In genomic region chr10:122102867-122103525, GRCh38 we compare ENCODE assay signal across 22 cellular contexts.
DNase-seq lines count a peak whose midpoint lies in the region; ATAC-seq and TF ChIP-seq lines count a peak whose summit lies in the region.
"Had no signal": no experiment of that assay in that cellular context is flagged by ENCODE, and none has a peak within 500 bp of the region (broad histone marks: within the 10 kb centered on the region; RNA-seq: fewer than 3 reads in every experiment).

No MANE protein-coding gene starts in this region.

- H4K20me1 ChIP-seq in HCT116 (ENCODE audit: insufficient read depth) (no peaks in the 10 kb centered on the region), mammary epithelial cell (ENCODE audit: insufficient read depth, low read length) (no peaks in the 10 kb centered on the region)

- no peaks in the 10 kb centered on the region for H3K9me3 ChIP-seq in HCT116 (ENCODE audit: control insufficient read depth in 1 of 2, insufficient read depth in 1 of 2, low read depth in 1 of 2, low read length in 2 of 2)
- no peaks in the 10 kb centered on the region for H3K9me3 ChIP-seq in mammary epithelial cell (replicated peaks; ENCODE audit: insufficient read depth, low read length)
- no peaks in the 10 kb centered on the region for H3K9me3 ChIP-seq in muscle layer of colon (ENCODE audit: low read length)
- no peaks in the 10 kb centered on the region for H3K9me3 ChIP-seq in testis
- H3K9me3 ChIP-seq: upper lobe of left lung had no signal

- dilution Hi-C loops in mammary epithelial cell (cut with HindIII; ENCODE audit: low sequenced_read_pairs): no loop called here

- RAD21 ChIA-PET in HCT116 (lab: Charles Lee; ENCODE audit: low non-redundant PET in 1 of 2, low total read pairs in 2 of 2, uncharacterized antibody in 2 of 2, unreplicated experiment in 2 of 2): interaction anchor here in 1 of 2 experiments (0.7 kb wide), 1 partner anchor 262 kb away, joined by 4 read pairs; no protein-coding TSS in a partner anchor

- no peaks in the 10 kb centered on the region for H3K4me1 ChIP-seq in HCT116 (ENCODE audit: control insufficient read depth in 1 of 2, insufficient read depth in 2 of 2, low read length in 2 of 2)
- peaks cover 16% of the 10 kb centered on the region for H3K4me1 ChIP-seq in mammary epithelial cell (ENCODE audit: insufficient read depth, low read length)
- peaks cover 32% of the 10 kb centered on the region for H3K4me1 ChIP-seq in muscle layer of colon (ENCODE audit: insufficient read depth, low read length)
- no peaks in the 10 kb centered on the region for H3K4me1 ChIP-seq in testis

- H3K4me3 ChIP-seq in HCT116 (replicated peaks in 1 of 2; ENCODE audit: low read depth in 1 of 2, low read length in 2 of 2): no peak overlapping the region
- no peak overlapping the region for H3K4me3 ChIP-seq in mammary epithelial cell (replicated peaks in 1 of 3; ENCODE audit: insufficient read depth in 1 of 3, low read depth in 2 of 3, low read length in 3 of 3)
- no peak overlapping the region for H3K4me3 ChIP-seq in muscle layer of colon (ENCODE audit: low read depth in 1 of 2, low read length in 2 of 2)
- H3K4me3 ChIP-seq in testis: no peak overlapping the region
- H3K4me3 ChIP-seq: GM12878, upper lobe of left lung had no signal

- TF ChIP-seq POLR2A in HCT116 (IDR thresholded peaks at IDR 0.05; ENCODE audit: borderline replicate concordance, extremely low read depth, insufficient read depth, insufficient read length) (no peak), testis (IDR thresholded peaks at IDR 0.05) (no peak)

- H3K27ac ChIP-seq in HCT116 (ENCODE audit: low read depth, low read length): no peak overlapping the region
- H3K27ac ChIP-seq in mammary epithelial cell (ENCODE audit: insufficient read depth, low read depth, low read length): peak overlapping the region; percentile 60
- peak overlapping the region; percentile 31 for H3K27ac ChIP-seq in muscle layer of colon (ENCODE audit: low read depth, low read length)
- H3K27ac ChIP-seq in testis: no peak overlapping the region

- H3K9ac ChIP-seq in HCT116 (ENCODE audit: low read length) (no peak overlapping the region), mammary epithelial cell (ENCODE audit: insufficient read depth, low read length) (peak overlapping the region; percentile 18), muscle layer of colon (ENCODE audit: low read length) (no peak overlapping the region)

- peak; percentile 89 for ATAC-seq in HCT116
- ATAC-seq: activated CD4-positive, CD25-positive, alpha-beta regulatory T cell treated with anti-CD3 and anti-CD28 coated beads, Interleukin-2, amount 50 U/mL, for 24 hours; GM12878; stimulated activated naive B cell treated with anti-CD40 and anti-IgM and Interleukin-4, amounts not matched to agents 10 μg/mL and 1 μg/mL and 100 μg/mL, for 72 hours had no signal

- intact Hi-C loops in HCT116 (cut with micrococcal nuclease): no loop called here
- intact Hi-C loops in mammary epithelial cell (cut with micrococcal nuclease): no loop called here
- intact Hi-C loops in testis (cut with DNase I; ENCODE audit: low total_unique reads): no loop called here

- POLR2A ChIA-PET in HCT116 (lab: Charles Lee): no interaction called here

- H3K4me2 ChIP-seq in HCT116 (ENCODE audit: low read length): no peak overlapping the region
- H3K4me2 ChIP-seq in mammary epithelial cell (ENCODE audit: insufficient read depth, low read depth, low read length): peak overlapping the region; percentile 20

- CTCF ChIA-PET in HCT116 (lab: Charles Lee): interaction anchor here (1.4 to 2.9 kb wide), 2 partner anchors 10 to 51 kb away, joined by 4 to 10 read pairs; no protein-coding TSS in a partner anchor
- CTCF ChIA-PET in mammary epithelial cell (lab: Charles Lee; ENCODE audit: low non-redundant PET): no interaction called here

- no peak for TF ChIP-seq RAD21 in HCT116 (IDR thresholded peaks at IDR 0.05; ENCODE audit: low read depth)

- TF ChIP-seq CTCF in HCT116 (IDR thresholded peaks at IDR 0.05 in 2 of 3, conservative IDR thresholded peaks at IDR 0.05 in 1 of 3; ENCODE audit: borderline replicate concordance in 1 of 3, insufficient read depth in 1 of 3, low read depth in 2 of 3, low read length in 2 of 3): 0 out of 6 replicates have a peak, but pooled peaks of 1 of the 3 experiments have one; percentile 22
- no peak for TF ChIP-seq CTCF in mammary epithelial cell (conservative IDR thresholded peaks at IDR 0.05 in 1 of 2, IDR thresholded peaks at IDR 0.05 in 1 of 2; ENCODE audit: extremely low read depth in 1 of 2, insufficient read depth in 1 of 2, low read depth in 1 of 2, low read length in 2 of 2)
- no peak for TF ChIP-seq CTCF in testis (IDR thresholded peaks at IDR 0.05)

- BruUV-seq in HCT116 (replicated peaks; lab: Mats Ljungman, UMichigan): no TSS peak
- BruUV-seq in mammary epithelial cell (replicated peaks; lab: Mats Ljungman, UMichigan): no TSS peak

- H2AFZ ChIP-seq in HCT116 (ENCODE audit: low read depth, low read length, poor library complexity, severe bottlenecking) (no peak overlapping the region), mammary epithelial cell (ENCODE audit: low read depth, low read length) (peak overlapping the region; percentile 36)

- in situ Hi-C loops in mammary epithelial cell (cut with MboI; ENCODE audit: low sequenced_read_pairs in 2 of 2): no loop called here

- H3K79me2 ChIP-seq in HCT116 (ENCODE audit: insufficient read depth, low read length) (no peaks in the 10 kb centered on the region), mammary epithelial cell (ENCODE audit: insufficient read depth, low read length) (no peaks in the 10 kb centered on the region)

- no peaks in the 10 kb centered on the region for H3K9me2 ChIP-seq in HCT116 (ENCODE audit: insufficient read depth)

- 100% methylated on average over 1 of the region's 3 CpGs for WGBS in mammary epithelial cell (ENCODE audit: low coverage, missing lambda C conversion rate)
- 83 to 89% methylated on average over 3 of the region's 3 CpGs for WGBS in testis, 2 donors

- peaks cover 17% of the 10 kb centered on the region; the same call in 1 of the 2 replicates for H3K27me3 ChIP-seq in HCT116 (ENCODE audit: insufficient read depth, low read length)
- no peaks in the 10 kb centered on the region for H3K27me3 ChIP-seq in mammary epithelial cell (ENCODE audit: insufficient read depth, low read length)
- H3K27me3 ChIP-seq in muscle layer of colon (ENCODE audit: control insufficient read depth in 1 of 2, insufficient read depth in 2 of 2, low read length in 2 of 2): no peaks in the 10 kb centered on the region
- no peaks in the 10 kb centered on the region for H3K27me3 ChIP-seq in testis
- H3K27me3 ChIP-seq: upper lobe of left lung had no signal

- no peaks in the 10 kb centered on the region for H3K36me3 ChIP-seq in HCT116 (ENCODE audit: control insufficient read depth in 1 of 2, insufficient read depth in 2 of 2, low read length in 2 of 2)
- no peaks in the 10 kb centered on the region for H3K36me3 ChIP-seq in mammary epithelial cell (ENCODE audit: insufficient read depth, low read length)
- H3K36me3 ChIP-seq in muscle layer of colon (ENCODE audit: insufficient read depth, low read length): no peaks in the 10 kb centered on the region
- no peaks in the 10 kb centered on the region for H3K36me3 ChIP-seq in testis (ENCODE audit: low read depth, missing control alignments)
- H3K36me3 ChIP-seq: upper lobe of left lung had no signal

- peak; percentile 45 for DNase-seq in AG08396 (ENCODE audit: low spot score)
- no peak for DNase-seq in HCT116 (ENCODE audit: low read depth, low spot score)
- no peak for DNase-seq in mammary epithelial cell
- DNase-seq in activated CD4-positive, CD25-positive, alpha-beta regulatory T cell treated with anti-CD3 and anti-CD28 coated beads, Interleukin-2, amount 50 U/mL, for 72 hours: no peak
- DNase-seq in testis: no peak
- no peak for DNase-seq in OCI-M2 (lab: John Stamatoyannopoulos, UW; ENCODE audit: unreplicated experiment)
- DNase-seq in hippocampal formation (lab: John Stamatoyannopoulos, UW): no peak
- DNase-seq: activated effector memory CD4-positive, alpha-beta T cell treated with anti-CD3 and anti-CD28 coated beads, Interleukin-2, amount 50 U/mL, for 16 hours; amniotic stem cell; cerebellar nuclear complex; H9; KBM-7; NCI-H1092 treated with DMSO at 0.1 percent for 48 hours; NCI-H2107; NCI-H526; nephron progenitor cell; stimulated activated CD4-positive, alpha-beta T cell treated with anti-CD3 and anti-CD28 coated beads, Interleukin-15, amount 100 ng/mL, for 24 hours; stimulated activated naive B cell treated with anti-CD40 and anti-IgM and Interleukin-4, amounts not matched to agents 10 μg/mL and 1 μg/mL and 100 μg/mL, for 72 hours; upper lobe of left lung had no signal

TF ChIP-seq in HCT116, 20 proteins besides CTCF, POLR2A, EP300 and RAD21 (continues in another document):
- TF ChIP-seq SP1 (IDR thresholded peaks at IDR 0.05; ENCODE audit: low read depth) (no peak), REST (IDR thresholded peaks at IDR 0.05; ENCODE audit: low read depth) (no peak), POLR2AphosphoS5 (IDR thresholded peaks at IDR 0.05; ENCODE audit: low read depth, low read length) (no peak), ELF1 (IDR thresholded peaks at IDR 0.05; ENCODE audit: borderline replicate concordance, low read depth) (no peak), CBX3 (IDR thresholded peaks at IDR 0.05; ENCODE audit: low read depth) (no peak), TCF7L2 (IDR thresholded peaks at IDR 0.05; ENCODE audit: borderline replicate concordance, extremely low read depth, insufficient read depth, insufficient read length) (no peak)

Comparison
In these comparisons a context has a peak if more than half of its experiments do, and no peak if none do; other contexts are left out.
1. H3K27ac ChIP-seq: peak in mammary epithelial cell (single experiment) and muscle layer of colon (single experiment); none in HCT116 (single experiment) and testis (0 of 2).